In genomic region chr5:53109436-53110127, GRCh38 we compare ENCODE assay signal across 8 cellular contexts. TPM values are rescaled to one million over a fixed set of nuclear protein-coding genes. Genes with fewer than 3 reads are reported as not detected.
DNase-seq lines count a peak whose midpoint lies in the region; ATAC-seq, FAIRE-seq and TF ChIP-seq lines count a peak whose summit lies in the region.

Gene MOCS2, minus strand, starts transcription at chr5:53109757. Its CDS starts 2,583 bp downstream, at chr5:53107174.

- H3K9me3 ChIP-seq in fibroblast of lung (ENCODE audit: control insufficient read depth, insufficient read depth, low read depth, low read length), result no peaks in the 10 kb centered on the region
- H3K9me3 ChIP-seq in naive thymus-derived CD4-positive, alpha-beta T cell (ENCODE audit: control insufficient read depth in 2 of 3, low read length in 3 of 3), result no peaks in the 10 kb centered on the region

- no peak for TF ChIP-seq CTCF in RWPE1 (conservative IDR thresholded peaks at IDR 0.05; ENCODE audit: low read depth)
- no peak for TF ChIP-seq CTCF in fibroblast of lung (conservative IDR thresholded peaks at IDR 0.05 in 1 of 2, IDR thresholded peaks at IDR 0.05 in 1 of 2; ENCODE audit: low read depth in 1 of 2, low read length in 2 of 2)

- H3K9ac ChIP-seq in fibroblast of lung (ENCODE audit: insufficient read depth, low read length), result peak within 1 kb of the TSS; percentile 68

- H3K27ac ChIP-seq in RWPE1 (peak within 1 kb of the TSS; percentile 77), fibroblast of lung (ENCODE audit: insufficient read depth, low read length) (peak within 1 kb of the TSS; percentile 39)
- H3K27ac ChIP-seq in naive thymus-derived CD4-positive, alpha-beta T cell (ENCODE audit: low read depth, low read length), result peak within 1 kb of the TSS; percentile 84

- peaks cover 29% of the 10 kb centered on the region for H3K36me3 Mint-ChIP-seq in activated T-helper 17 cell treated with anti-CD3 and anti-CD28 coated beads, Interleukin-2, amount 50 U/mL, for 72 hours (ENCODE audit: low read depth)
- H3K36me3 Mint-ChIP-seq in naive thymus-derived CD4-positive, alpha-beta T cell, result peaks cover 3 to 31% (median 12%) of the 10 kb centered on the region in 5 donors
- peaks cover 15% of the 10 kb centered on the region for H3K36me3 Mint-ChIP-seq in stimulated activated memory B cell treated with anti-CD40 and anti-IgM and Interleukin-4, amounts not matched to agents 10 μg/mL and 1 μg/mL and 100 μg/mL, for 72 hours

- peak within 1 kb of the TSS; percentile 97 for H3K4me3 Mint-ChIP-seq in activated T-helper 17 cell treated with anti-CD3 and anti-CD28 coated beads, Interleukin-2, amount 50 U/mL, for 72 hours
- peak within 1 kb of the TSS; percentile 93 to 99 (median 96) for H3K4me3 Mint-ChIP-seq in naive thymus-derived CD4-positive, alpha-beta T cell
- H3K4me3 Mint-ChIP-seq in stimulated activated memory B cell treated with anti-CD40 and anti-IgM and Interleukin-4, amounts not matched to agents 10 μg/mL and 1 μg/mL and 100 μg/mL, for 72 hours, result peak within 1 kb of the TSS; percentile 92

- H3K4me1 ChIP-seq in fibroblast of lung (ENCODE audit: control insufficient read depth, extremely low read depth, insufficient read depth, low read length), result peaks cover 4% of the 10 kb centered on the region
- H3K4me1 ChIP-seq in naive thymus-derived CD4-positive, alpha-beta T cell (ENCODE audit: control insufficient read depth in 2 of 2, insufficient read depth in 2 of 2, low read length in 2 of 2), result peaks cover 6 to 7% of the 10 kb centered on the region in 2 donors

- H3K79me2 ChIP-seq in fibroblast of lung (ENCODE audit: control insufficient read depth, insufficient read depth, low read length), result peaks cover 11% of the 10 kb centered on the region

- H4K20me1 ChIP-seq in fibroblast of lung (ENCODE audit: control insufficient read depth, extremely low read depth, insufficient read depth, low read length), result no peaks in the 10 kb centered on the region

- intact Hi-C loops in naive thymus-derived CD4-positive, alpha-beta T cell (cut with micrococcal nuclease), result loop anchor here (1.0 to 5.0 kb wide), 8 partner anchors 21 to 1537 kb away; partner anchors contain the start of genes FST (in 2 of the 2) and ARL15 (in 1 of the 2)

- no peaks in the 10 kb centered on the region for H3K36me3 ChIP-seq in fibroblast of lung (ENCODE audit: control insufficient read depth, insufficient read depth, low read length)
- peaks cover 0 to 4% (median 0%) of the 10 kb centered on the region in 3 experiments for H3K36me3 ChIP-seq in naive thymus-derived CD4-positive, alpha-beta T cell (ENCODE audit: control insufficient read depth in 2 of 3, insufficient read depth in 3 of 3, low read length in 3 of 3)

- CTCF ChIA-PET in RWPE1 (lab: Yijun Ruan, JAX), result interaction anchor here (0.6 to 1.4 kb wide), 6 partner anchors 13 to 161 kb away, joined by 3 to 4 read pairs (median 4); no protein-coding TSS in a partner anchor
- CTCF ChIA-PET in naive thymus-derived CD4-positive, alpha-beta T cell (lab: Charles Lee), result interaction anchor here (0.6 to 1.5 kb wide), 6 partner anchors 8 to 1201 kb away, joined by 3 to 6 read pairs (median 3); partner anchors contain the start of gene ARL15

- ATAC-seq in activated T-helper 17 cell treated with anti-CD3 and anti-CD28 coated beads, Interleukin-2, amount 50 U/mL, for 72 hours (replicated peaks), result peak; percentile 99
- peak; percentile 98 for ATAC-seq in naive thymus-derived CD4-positive, alpha-beta T cell
- peak; percentile 99 for ATAC-seq in stimulated activated memory B cell treated with anti-CD40 and anti-IgM and Interleukin-4, amounts not matched to agents 10 μg/mL and 1 μg/mL and 100 μg/mL, for 72 hours

- POLR2A ChIA-PET in RWPE1 (lab: Yijun Ruan, JAX; ENCODE audit: low non-redundant PET), result interaction anchor here (0.6 kb wide), 1 partner anchor 675 kb away, joined by 3 read pairs; no protein-coding TSS in a partner anchor
- POLR2A ChIA-PET in naive thymus-derived CD4-positive, alpha-beta T cell (lab: Charles Lee), result interaction anchor here (0.6 to 1.9 kb wide), 10 partner anchors 9 to 1201 kb away, joined by 3 to 6 read pairs (median 4); partner anchors contain the start of gene ARL15

- peak within 1 kb of the TSS; percentile 97 for H3K27ac Mint-ChIP-seq in activated T-helper 17 cell treated with anti-CD3 and anti-CD28 coated beads, Interleukin-2, amount 50 U/mL, for 72 hours
- peak within 1 kb of the TSS; percentile 86 to 98 (median 93) for H3K27ac Mint-ChIP-seq in naive thymus-derived CD4-positive, alpha-beta T cell
- H3K27ac Mint-ChIP-seq in stimulated activated memory B cell treated with anti-CD40 and anti-IgM and Interleukin-4, amounts not matched to agents 10 μg/mL and 1 μg/mL and 100 μg/mL, for 72 hours, result peak within 1 kb of the TSS; percentile 91

- H2AFZ ChIP-seq in fibroblast of lung (ENCODE audit: low read length), result peak within 1 kb of the TSS; percentile 98

- DNase-seq in EL (peak; percentile 93), H54 (ENCODE audit: insufficient read length, low spot score) (peak; percentile 92), LoVo (ENCODE audit: low spot score) (peak; percentile 97), RWPE1 (ENCODE audit: low spot score) (peak; percentile 99), fibroblast of lung (ENCODE audit: low read depth in 2 of 2) (peak; percentile 81 to 90)
- DNase-seq in naive thymus-derived CD4-positive, alpha-beta T cell, result peak; percentile 87 to 93 (median 91)

- FAIRE-seq in H54 (lab: Jason Lieb, UNC), result peak; percentile 38

- H3K27me3 Mint-ChIP-seq in activated T-helper 17 cell treated with anti-CD3 and anti-CD28 coated beads, Interleukin-2, amount 50 U/mL, for 72 hours, result no peaks in the 10 kb centered on the region
- H3K27me3 Mint-ChIP-seq in naive thymus-derived CD4-positive, alpha-beta T cell, result no peaks in the 10 kb centered on the region
- H3K27me3 Mint-ChIP-seq in stimulated activated memory B cell treated with anti-CD40 and anti-IgM and Interleukin-4, amounts not matched to agents 10 μg/mL and 1 μg/mL and 100 μg/mL, for 72 hours, result no peaks in the 10 kb centered on the region

- H3K4me1 Mint-ChIP-seq in activated T-helper 17 cell treated with anti-CD3 and anti-CD28 coated beads, Interleukin-2, amount 50 U/mL, for 72 hours, result peaks cover 23% of the 10 kb centered on the region
- H3K4me1 Mint-ChIP-seq in naive thymus-derived CD4-positive, alpha-beta T cell, result peaks cover 29 to 64% (median 60%) of the 10 kb centered on the region in 7 donors
- peaks cover 40% of the 10 kb centered on the region for H3K4me1 Mint-ChIP-seq in stimulated activated memory B cell treated with anti-CD40 and anti-IgM and Interleukin-4, amounts not matched to agents 10 μg/mL and 1 μg/mL and 100 μg/mL, for 72 hours

- H3K27me3 ChIP-seq in fibroblast of lung (ENCODE audit: control insufficient read depth, insufficient read depth, low read length), result no peaks in the 10 kb centered on the region
- no peaks in the 10 kb centered on the region for H3K27me3 ChIP-seq in naive thymus-derived CD4-positive, alpha-beta T cell (ENCODE audit: control insufficient read depth in 2 of 2, insufficient read depth in 2 of 2, low read length in 2 of 2)

- peak within 1 kb of the TSS; percentile 58 to 89 (median 84) for H3K4me3 ChIP-seq in fibroblast of lung (replicated peaks in 1 of 4; ENCODE audit: control extremely low read depth in 1 of 4, insufficient read depth in 1 of 4, low read depth in 3 of 4, low read length in 4 of 4)
- H3K4me3 ChIP-seq in naive thymus-derived CD4-positive, alpha-beta T cell (ENCODE audit: low read length), result peak within 1 kb of the TSS; percentile 88

- no peaks in the 10 kb centered on the region for H3K9me3 Mint-ChIP-seq in activated T-helper 17 cell treated with anti-CD3 and anti-CD28 coated beads, Interleukin-2, amount 50 U/mL, for 72 hours
- peaks cover 0 to 2% (median 0%) of the 10 kb centered on the region in 11 donors for H3K9me3 Mint-ChIP-seq in naive thymus-derived CD4-positive, alpha-beta T cell
- H3K9me3 Mint-ChIP-seq in stimulated activated memory B cell treated with anti-CD40 and anti-IgM and Interleukin-4, amounts not matched to agents 10 μg/mL and 1 μg/mL and 100 μg/mL, for 72 hours, result no peaks in the 10 kb centered on the region

- TF ChIP-seq POLR2A in H54 (IDR thresholded peaks at IDR 0.05; ENCODE audit: low read depth, low read length), result peak; percentile 97

- peak within 1 kb of the TSS; percentile 100 for H3K4me2 ChIP-seq in fibroblast of lung (ENCODE audit: extremely low read depth, insufficient read depth, low read length)

RNA-seq across cellular contexts. Expression of gene MOCS2, which starts in this region (rescaled TPM):
- 10 to 100 TPM; 17.0 to 27.6 TPM for total RNA-seq in activated T-helper 17 cell treated with anti-CD3 and anti-CD28 coated beads, Interleukin-2, amount 50 U/mL, for 72 hours
- 34.4 and 44.4 TPM in 2 replicates for total RNA-seq in fibroblast of lung
- polyA plus RNA-seq in fibroblast of lung, result 97.0 and 122 TPM in 2 replicates
- polyA plus RNA-seq in fibroblast of lung (2012), result 63.9 and 73.7 TPM in 2 replicates
- polyA minus RNA-seq in fibroblast of lung (ENCODE audit: low replicate concordance), result 3.3 and 7.0 TPM in 2 replicates
- total RNA-seq in naive thymus-derived CD4-positive, alpha-beta T cell, result 10 to 100 TPM; 12.8 to 29.8 (median 20.9) TPM
- 10 to 100 TPM; 44.9 to 55.7 TPM for polyA plus RNA-seq in naive thymus-derived CD4-positive, alpha-beta T cell

Comparison
In these comparisons a context has a peak if more than half of its experiments do, and no peak if none do; other contexts are left out.
1. Peak in every context shown above with its lines: DNase-seq, ATAC-seq, H3K4me3 ChIP-seq and H3K27ac ChIP-seq.